ENCODE assay signal across 9 cellular contexts in genomic region chr13:74129500-74130144, GRCh38. TPM values are rescaled to one million over a fixed set of nuclear protein-coding genes. Genes with fewer than 3 reads are reported as not detected.
A peak's percentile ranks its signal among the peaks of the same experiment; 100 is the strongest.
DNase-seq lines count a peak whose midpoint lies in the region; ATAC-seq, FAIRE-seq and TF ChIP-seq lines count a peak whose summit lies in the region.
"Had no signal": no experiment of that assay in that cellular context is flagged by ENCODE, and none has a peak within 500 bp of the region (broad histone marks: within the 10 kb centered on the region; RNA-seq: fewer than 3 reads in every experiment).

No MANE protein-coding gene starts in this region.

- H3F3A ChIP-seq in OCI-LY1 (ENCODE audit: insufficient read depth, low read length) = 0 out of 2 replicates have a peak, but pooled peaks cover 3% of the 10 kb centered on the region

- H3K36me3 Mint-ChIP-seq in osteocyte (ENCODE audit: unreplicated experiment) = no peaks in the 10 kb centered on the region
- H3K36me3 Mint-ChIP-seq in Calu3 (ENCODE audit: insufficient read depth, unreplicated experiment) = peaks cover 7% of the 10 kb centered on the region

- 0% methylated on average over 4 of the region's 4 CpGs for whole genome bisulfite sequencing in K562 (ENCODE audit: insufficient coverage, low coverage, missing lambda C conversion rate)

- DNase-seq in GM12892 (ENCODE audit: insufficient read length) = no peak
- peak in 3 of 4 experiments; percentile 5 to 8 (median 6) for DNase-seq in K562 (ENCODE audit: extremely low read depth in 1 of 4, low spot score in 3 of 4)
- no peak for DNase-seq in osteocyte (ENCODE audit: extremely low spot score, unreplicated experiment)
- no peak for DNase-seq in coronary artery (ENCODE audit: low spot score)
- no peak for DNase-seq in Calu3
- no peak for DNase-seq in NCI-H345 treated with DMSO at 0.1 percent for 48 hours (lab: John Stamatoyannopoulos, UW; ENCODE audit: unreplicated experiment)

- H3K4me1 Mint-ChIP-seq in osteocyte (ENCODE audit: unreplicated experiment) = peaks cover 51% of the 10 kb centered on the region
- no peaks in the 10 kb centered on the region for H3K4me1 Mint-ChIP-seq in Calu3 (ENCODE audit: low read depth, unreplicated experiment)

- in situ Hi-C loops in K562 (cut with MboI) = no loop called here

- H3K9me3 Mint-ChIP-seq in osteocyte (ENCODE audit: unreplicated experiment) (no peaks in the 10 kb centered on the region), Calu3 (ENCODE audit: low read depth, unreplicated experiment) (no peaks in the 10 kb centered on the region)

- H3K9me3 ChIP-seq in OCI-LY1 (ENCODE audit: low read length) (no peaks in the 10 kb centered on the region), K562 (replicated peaks; ENCODE audit: control insufficient read depth, insufficient read depth, low read depth, low read length) (no peaks in the 10 kb centered on the region)

- H3K4me1 ChIP-seq in OCI-LY1 (ENCODE audit: insufficient read depth, low read length, severe bottlenecking) = peaks cover 75% of the 10 kb centered on the region
- H3K4me1 ChIP-seq in K562 (replicated peaks in 1 of 2; ENCODE audit: control insufficient read depth in 2 of 2, insufficient read depth in 2 of 2, low read length in 2 of 2) = peaks cover 0 to 2% of the 10 kb centered on the region in 2 experiments; a peak in 2 of 5 replicates

- H3K27me3 ChIP-seq in OCI-LY1 (ENCODE audit: insufficient read depth, low read length) (no peaks in the 10 kb centered on the region), K562 (ENCODE audit: control insufficient read depth in 2 of 2, insufficient read depth in 2 of 2, low read length in 2 of 2) (no peaks in the 10 kb centered on the region)

- H2AFZ ChIP-seq in OCI-LY1 (ENCODE audit: low read length) (no peak overlapping the region), K562 (ENCODE audit: low read depth, low read length) (no peak overlapping the region)

- no peak for TF ChIP-seq POLR2A in GM12892 (IDR thresholded peaks at IDR 0.05; ENCODE audit: low read depth, low read length)
- TF ChIP-seq POLR2A in K562 (conservative IDR thresholded peaks at IDR 0.05) = no peak

- no peak for TF ChIP-seq RAD21 in K562 (CRISPR knock-in tag; conservative IDR thresholded peaks at IDR 0.05 in 1 of 2, IDR thresholded peaks at IDR 0.05 in 1 of 2)

- ATAC-seq in K562 (no peak), GM18870 (IDR thresholded peaks at IDR 0.05; ENCODE audit: unreplicated experiment) (no peak)

- H4K20me1 ChIP-seq in OCI-LY1 (ENCODE audit: insufficient read depth, low read length) (no peaks in the 10 kb centered on the region), K562 (replicated peaks; ENCODE audit: control insufficient read depth, insufficient read depth, low read length) (no peaks in the 10 kb centered on the region)

- H3K9ac ChIP-seq in OCI-LY1 (ENCODE audit: low read length) (peak overlapping the region; percentile 46; the same call in 1 of the 2 replicates), K562 (ENCODE audit: insufficient read depth in 1 of 2, low read depth in 2 of 2, low read length in 2 of 2) (no peak overlapping the region)

- peak overlapping the region; percentile 48 for H3K27ac Mint-ChIP-seq in osteocyte (ENCODE audit: unreplicated experiment)
- no peak overlapping the region for H3K27ac Mint-ChIP-seq in Calu3 (ENCODE audit: unreplicated experiment)

- H3K36me3 ChIP-seq in OCI-LY1 (ENCODE audit: insufficient read depth, low read length) (no peaks in the 10 kb centered on the region), K562 (ENCODE audit: control insufficient read depth, insufficient read depth, low read length) (no peaks in the 10 kb centered on the region)

- H3K4me2 ChIP-seq in OCI-LY1 (ENCODE audit: low read length) = peak overlapping the region; percentile 82
- no peak overlapping the region for H3K4me2 ChIP-seq in K562 (ENCODE audit: insufficient read depth, low read length)

- no TSS peak for BruUV-seq in K562 (replicated peaks; lab: Mats Ljungman, UMichigan)
- BruUV-seq in Calu3 (replicated peaks; lab: Mats Ljungman, UMichigan) = no TSS peak

- H3K27ac ChIP-seq in OCI-LY1 (ENCODE audit: low read depth, low read length, poor library complexity, severe bottlenecking) = peak overlapping the region; percentile 87
- H3K27ac ChIP-seq in K562 (ENCODE audit: extremely low read depth, low read depth, low read length) = no peak overlapping the region
- peak overlapping the region in 1 of 2 donors; percentile 46 for H3K27ac ChIP-seq in coronary artery

- CTCF ChIA-PET in K562 (lab: Yijun Ruan, JAX; ENCODE audit: low intra/inter-chr PET ratio) (no interaction called here), Calu3 (lab: Charles Lee) (no interaction called here)

- H3K9me2 ChIP-seq in OCI-LY1 (ENCODE audit: low read depth, low read length) = no peaks in the 10 kb centered on the region

- H3K27me3 Mint-ChIP-seq in osteocyte (ENCODE audit: unreplicated experiment) = no peaks in the 10 kb centered on the region
- H3K27me3 Mint-ChIP-seq in Calu3 (ENCODE audit: unreplicated experiment) = no peaks in the 10 kb centered on the region

- FAIRE-seq in GM12892 (lab: Jason Lieb, UNC) (peak; percentile 87), K562 (lab: Jason Lieb, UNC) (no peak)

- TF ChIP-seq CTCF in OCI-LY1 (IDR thresholded peaks at IDR 0.05; ENCODE audit: low read length) (no peak), K562 (IDR thresholded peaks at IDR 0.05 in 2 of 3, conservative IDR thresholded peaks at IDR 0.05 in 1 of 3; ENCODE audit: insufficient read depth in 2 of 3, low read depth in 1 of 3, low read length in 3 of 3) (no peak), osteocyte (IDR thresholded peaks at IDR 0.05) (no peak), coronary artery (IDR thresholded peaks at IDR 0.05) (no peak), Calu3 (IDR thresholded peaks at IDR 0.05; ENCODE audit: unreplicated experiment) (no peak)

- H3K4me3 Mint-ChIP-seq in osteocyte (ENCODE audit: unreplicated experiment) (no peak overlapping the region), Calu3 (ENCODE audit: low read depth, unreplicated experiment) (no peak overlapping the region)

- POLR2A ChIA-PET in K562 (lab: Yijun Ruan, JAX) = no interaction called here

- TF ChIP-seq EP300 in K562 (IDR thresholded peaks at IDR 0.05; ENCODE audit: low read length) = no peak

- peak overlapping the region; percentile 75 for H3K4me3 ChIP-seq in OCI-LY1 (ENCODE audit: low read depth, low read length, poor library complexity, severe bottlenecking)
- H3K4me3 ChIP-seq in K562 = no peak overlapping the region
- no peak overlapping the region for H3K4me3 ChIP-seq in coronary artery
- H3K4me3 ChIP-seq: skin epidermis had no signal

- intact Hi-C loops in K562 (cut with micrococcal nuclease) = no loop called here
- intact Hi-C loops in Calu3 (cut with micrococcal nuclease; ENCODE audit: unreplicated experiment) = loop anchor here (5.0 to 10.0 kb wide), 3 partner anchors 95 to 295 kb away; no protein-coding TSS in a partner anchor

- peaks cover 72% of the 10 kb centered on the region for H3K79me2 ChIP-seq in OCI-LY1 (ENCODE audit: insufficient read depth, low read length)
- no peaks in the 10 kb centered on the region for H3K79me2 ChIP-seq in K562 (ENCODE audit: control insufficient read depth, insufficient read depth, low read length)

- H3K9me1 ChIP-seq in K562 (ENCODE audit: control insufficient read depth, insufficient read depth, low read length) = no peaks in the 10 kb centered on the region

TF ChIP-seq in K562, 482 proteins besides CTCF, POLR2A, EP300 and RAD21 (continues in another document):
- TF ChIP-seq ZBTB26 (CRISPR knock-in tag; IDR thresholded peaks at IDR 0.05) = no peak
- no peak for TF ChIP-seq POLR2B (IDR thresholded peaks at IDR 0.05; ENCODE audit: low read depth, partially characterized antibody)
- TF ChIP-seq FOXK1 (CRISPR knock-in tag; IDR thresholded peaks at IDR 0.05; ENCODE audit: borderline replicate concordance) = no peak
- TF ChIP-seq RBM14 (IDR thresholded peaks at IDR 0.05; ENCODE audit: borderline replicate concordance, insufficient read depth, low read depth, low read length) = no peak
- no peak for TF ChIP-seq ZNF217 (CRISPR knock-in tag; IDR thresholded peaks at IDR 0.05)
- TF ChIP-seq WHSC1 (IDR thresholded peaks at IDR 0.05; ENCODE audit: low read length) = no peak
- no peak for TF ChIP-seq DIDO1 (tag; IDR thresholded peaks at IDR 0.05; ENCODE audit: low read depth)

RNA-seq across cellular contexts. Expression of gene KLF12, which starts 4.6 kb away (rescaled TPM):
- polyA plus RNA-seq in GM12892 (2012; ENCODE audit: missing spikeins) = 5.7 TPM
- total RNA-seq in K562 (2011; cell fraction: chromatin; rRNA removed; ENCODE audit: low replicate concordance) = 0.37 and 0.77 TPM in 2 replicates
- 0.33 TPM in 1 of 2 replicates, not detected in the other for total RNA-seq in K562 (2011; cell fraction: nucleolus; rRNA removed)
- 0.15 and 0.29 TPM in 2 replicates for total RNA-seq in K562 (2011; cell fraction: nucleoplasm; rRNA removed)
- total RNA-seq in K562 (2014; rRNA removed) (0.04 and 0.05 TPM in 2 replicates), K562 (2014; rRNA removed; fragmentation: Illumina TruSeq; extraction: Trizol) (under 0.01 TPM in 1 of 2 replicates, not detected in the other), K562 (2015; rRNA removed; fragmentation: Illumina TruSeq; extraction: Trizol) (0.07 and 0.08 TPM in 2 replicates), K562 (2021) (0.07 and 0.09 TPM in 2 replicates), osteocyte (30.7 and 31.1 TPM in 2 replicates), Calu3 (2022) (3.0 and 3.9 TPM in 2 replicates)
- polyA plus RNA-seq in K562 (2011; rRNA removed) (0.06 and 0.07 TPM in 2 replicates), K562 (2014; fragmentation: Illumina TruSeq; extraction: Trizol) (0.01 and 0.10 TPM in 2 replicates), K562 (2014; fragmentation: Nextera tagmentation; extraction: Ambion mirVana) (not detected), K562 (2014; rRNA removed) (not detected in 2 replicates)
- polyA plus RNA-seq in K562 (2011; cell fraction: cytosol; rRNA removed) = 0.01 and 0.07 TPM in 2 replicates
- polyA plus RNA-seq in K562 (2011; cell fraction: nucleus; rRNA removed) = 0.21 and 0.32 TPM in 2 replicates
- polyA plus RNA-seq in K562 (2012) = 0.04 TPM in 2 replicates
- polyA minus RNA-seq in K562 (2011; rRNA and poly(A)+ RNA removed) = 0.32 and 0.39 TPM in 2 replicates
- not detected in 2 replicates for polyA minus RNA-seq in K562 (2011; cell fraction: cytosol; rRNA and poly(A)+ RNA removed)
- polyA minus RNA-seq in K562 (2011; cell fraction: nucleus; rRNA and poly(A)+ RNA removed) = 0.11 and 0.13 TPM in 2 replicates

Comparison
In these comparisons a context has a peak if more than half of its experiments do, and no peak if none do; other contexts are left out.
1. DNase-seq: peak in K562 (3 of 4); none in GM12892 (single experiment), osteocyte (single experiment), coronary artery (single experiment), Calu3 (single experiment) and NCI-H345 treated with DMSO at 0.1 percent for 48 hours (single experiment).